In the genomic region with DNA sequence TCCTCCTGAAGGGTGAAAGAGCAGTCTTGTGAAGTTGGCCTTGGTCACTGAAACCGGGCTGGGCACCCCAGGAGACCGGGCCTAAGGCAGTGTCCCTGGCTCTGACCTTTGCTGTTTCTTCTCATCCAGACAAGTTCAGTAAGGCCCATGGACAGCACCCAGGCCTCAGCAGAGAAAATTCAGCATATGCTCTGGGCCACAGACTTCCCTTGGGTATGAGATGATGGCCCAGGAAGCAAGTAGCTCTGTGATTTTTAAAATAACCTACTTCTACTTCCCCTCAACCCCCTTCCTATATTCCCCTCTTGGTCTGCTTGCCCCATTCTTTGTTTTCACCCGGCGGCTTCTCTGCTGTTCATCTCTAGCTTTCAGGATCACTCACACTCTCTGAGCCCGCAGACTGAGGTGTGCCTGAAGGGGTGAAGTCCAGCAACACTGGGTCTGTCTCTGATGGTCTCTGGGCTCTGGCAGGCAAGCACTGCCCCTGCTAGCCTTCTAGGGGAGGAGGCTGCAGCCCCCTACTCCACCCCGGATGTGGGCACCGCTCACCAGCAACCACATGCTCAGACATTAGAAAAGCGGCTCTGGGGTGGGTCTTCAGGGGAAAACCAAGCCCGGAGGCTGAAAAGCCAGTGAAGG, we compare ENCODE assay signal across 11 cellular contexts. TPM values are rescaled to one million over a fixed set of nuclear protein-coding genes. Genes with fewer than 3 reads are reported as not detected.
DNase-seq lines count a peak whose midpoint lies in the region; ATAC-seq lines count a peak whose summit lies in the region.
"Had no signal": no experiment of that assay in that cellular context is flagged by ENCODE, and none has a peak within 500 bp of the region (broad histone marks: within the 10 kb centered on the region; RNA-seq: fewer than 3 reads in every experiment).

No MANE protein-coding gene starts in this region.

- no peaks in the 10 kb centered on the region for H3K9me3 ChIP-seq in naive thymus-derived CD4-positive, alpha-beta T cell (ENCODE audit: control insufficient read depth in 2 of 3, low read length in 3 of 3)
- H3K9me3 ChIP-seq in mesenchymal stem cell (ENCODE audit: control insufficient read depth, low read length), result no peaks in the 10 kb centered on the region
- H3K9me3 ChIP-seq: thoracic aorta had no signal

- H2BK12ac ChIP-seq in mesenchymal stem cell (ENCODE audit: low read length in 2 of 2), result no peak overlapping the region

- WGBS in mesenchymal stem cell, result 91% methylated on average over 9 of the region's 9 CpGs

- no peak overlapping the region for H3K4me3 Mint-ChIP-seq in activated CD4-positive, alpha-beta T cell treated with anti-CD3 and anti-CD28 coated beads for 36 hours
- no peak overlapping the region for H3K4me3 Mint-ChIP-seq in naive thymus-derived CD4-positive, alpha-beta T cell

- H4K91ac ChIP-seq in mesenchymal stem cell (ENCODE audit: low read length), result no peak overlapping the region

- peaks cover 2% of the 10 kb centered on the region for H3K36me3 Mint-ChIP-seq in activated CD4-positive, alpha-beta T cell treated with anti-CD3 and anti-CD28 coated beads for 36 hours (ENCODE audit: low read depth)
- H3K36me3 Mint-ChIP-seq in naive thymus-derived CD4-positive, alpha-beta T cell, result peaks cover 0 to 4% (median 0%) of the 10 kb centered on the region in 5 donors

- H3K23ac ChIP-seq in mesenchymal stem cell (ENCODE audit: low read length in 2 of 2), result no peak overlapping the region

- H3K18ac ChIP-seq in mesenchymal stem cell (ENCODE audit: low read depth in 1 of 2, low read length in 2 of 2), result no peak overlapping the region

- H2BK5ac ChIP-seq in mesenchymal stem cell (ENCODE audit: low read depth, low read length, poor library complexity, severe bottlenecking), result no peak overlapping the region

- H3K4me1 Mint-ChIP-seq in activated CD4-positive, alpha-beta T cell treated with anti-CD3 and anti-CD28 coated beads for 36 hours, result peaks cover 42% of the 10 kb centered on the region
- peaks cover 8 to 34% (median 15%) of the 10 kb centered on the region in 7 donors for H3K4me1 Mint-ChIP-seq in naive thymus-derived CD4-positive, alpha-beta T cell

- no peak overlapping the region for H3K4me2 ChIP-seq in mesenchymal stem cell (ENCODE audit: low read length, poor library complexity, severe bottlenecking)

- no peak overlapping the region for H2AK5ac ChIP-seq in mesenchymal stem cell (ENCODE audit: low read length, severe bottlenecking)

- ATAC-seq in activated CD4-positive, alpha-beta T cell treated with anti-CD3 and anti-CD28 coated beads for 36 hours, result peak; percentile 61
- peak; percentile 55 for ATAC-seq in GM21390 (IDR thresholded peaks at IDR 0.05; ENCODE audit: unreplicated experiment)
- ATAC-seq in HG03439 (IDR thresholded peaks at IDR 0.05; ENCODE audit: unreplicated experiment), result peak; percentile 54
- ATAC-seq in naive thymus-derived CD4-positive, alpha-beta T cell, result peak; percentile 28

- no peaks in the 10 kb centered on the region for H3K27me3 ChIP-seq in naive thymus-derived CD4-positive, alpha-beta T cell (ENCODE audit: control insufficient read depth in 2 of 2, insufficient read depth in 2 of 2, low read length in 2 of 2)
- H3K27me3 ChIP-seq in mesenchymal stem cell (ENCODE audit: control insufficient read depth in 1 of 2, insufficient read depth in 1 of 2, low read length in 2 of 2), result peaks cover 8 to 61% of the 10 kb centered on the region in 2 experiments

- H2BK15ac ChIP-seq in mesenchymal stem cell (ENCODE audit: low read depth, poor library complexity, severe bottlenecking), result no peak overlapping the region

- H3K4me1 ChIP-seq in naive thymus-derived CD4-positive, alpha-beta T cell (ENCODE audit: control insufficient read depth in 2 of 2, insufficient read depth in 2 of 2, low read length in 2 of 2), result peaks cover 7 to 31% of the 10 kb centered on the region in 2 donors
- H3K4me1 ChIP-seq in mesenchymal stem cell (ENCODE audit: control insufficient read depth, insufficient read depth, low read depth, low read length), result peaks cover 9% of the 10 kb centered on the region

- no peak overlapping the region for H3K4ac ChIP-seq in mesenchymal stem cell (ENCODE audit: low read depth in 1 of 2, low read length in 2 of 2)

- no peak overlapping the region for H3K9ac ChIP-seq in mesenchymal stem cell (ENCODE audit: low read length)

- no peaks in the 10 kb centered on the region for H3K9me3 Mint-ChIP-seq in activated CD4-positive, alpha-beta T cell treated with anti-CD3 and anti-CD28 coated beads for 36 hours (ENCODE audit: low read depth)
- H3K9me3 Mint-ChIP-seq in naive thymus-derived CD4-positive, alpha-beta T cell, result no peaks in the 10 kb centered on the region

- H3K27ac Mint-ChIP-seq in activated CD4-positive, alpha-beta T cell treated with anti-CD3 and anti-CD28 coated beads for 36 hours, result no peak overlapping the region
- H3K27ac Mint-ChIP-seq in naive thymus-derived CD4-positive, alpha-beta T cell, result peak overlapping the region in 2 of 9 donors; percentile 28

- H4K8ac ChIP-seq in mesenchymal stem cell (ENCODE audit: low read length), result no peak overlapping the region

- intact Hi-C loops in activated CD4-positive, alpha-beta T cell treated with anti-CD3 and anti-CD28 coated beads for 36 hours (cut with DNase I, micrococcal nuclease), result loop anchor here in 1 of 2 experiments (1.0 to 5.0 kb wide), 2 partner anchors 8 to 37 kb away; no protein-coding TSS in a partner anchor
- intact Hi-C loops in naive thymus-derived CD4-positive, alpha-beta T cell (cut with micrococcal nuclease), result no loop called here

- DNase-seq in activated CD4-positive, alpha-beta T cell treated with anti-CD3 and anti-CD28 coated beads for 36 hours, result peak; percentile 58
- no peak for DNase-seq in activated CD4-positive, alpha-beta T cell treated with anti-CD3 and anti-CD28 coated beads, Interleukin-2, amount 50 U/mL, for 1 hour
- no peak for DNase-seq in naive thymus-derived CD4-positive, alpha-beta T cell
- DNase-seq in mesenchymal stem cell (no peak), NCI-H2196 (lab: John Stamatoyannopoulos, UW; ENCODE audit: unreplicated experiment) (no peak), DMS 273 (lab: John Stamatoyannopoulos, UW; ENCODE audit: unreplicated experiment) (no peak)
- DNase-seq: SHP77 had no signal

- CTCF ChIA-PET in activated CD4-positive, alpha-beta T cell treated with anti-CD3 and anti-CD28 coated beads for 36 hours (lab: Charles Lee), result interaction anchor here (0.8 to 1.1 kb wide), 2 partner anchors 11 to 110 kb away, joined by 3 to 5 read pairs; no protein-coding TSS in a partner anchor
- CTCF ChIA-PET in naive thymus-derived CD4-positive, alpha-beta T cell (lab: Charles Lee), result no interaction called here

- no peak overlapping the region for H3K14ac ChIP-seq in mesenchymal stem cell (ENCODE audit: low read length in 2 of 2)

- H3K27ac ChIP-seq in naive thymus-derived CD4-positive, alpha-beta T cell (ENCODE audit: low read depth, low read length), result no peak overlapping the region
- no peak overlapping the region for H3K27ac ChIP-seq in mesenchymal stem cell (ENCODE audit: low read length, poor library complexity, severe bottlenecking)
- H3K27ac ChIP-seq: thoracic aorta had no signal

- H3K36me3 ChIP-seq in naive thymus-derived CD4-positive, alpha-beta T cell (ENCODE audit: control insufficient read depth in 2 of 3, insufficient read depth in 3 of 3, low read length in 3 of 3), result no peaks in the 10 kb centered on the region
- H3K36me3 ChIP-seq in mesenchymal stem cell (ENCODE audit: control insufficient read depth in 1 of 2, insufficient read depth in 2 of 2, low read depth in 1 of 2, low read length in 2 of 2), result peaks cover 8% of the 10 kb centered on the region in 2 experiments
- H3K36me3 ChIP-seq: thoracic aorta had no signal

- no peaks in the 10 kb centered on the region for H3K79me1 ChIP-seq in mesenchymal stem cell (replicated peaks; ENCODE audit: low read length, poor library complexity, severe bottlenecking)

- H3K27me3 Mint-ChIP-seq in activated CD4-positive, alpha-beta T cell treated with anti-CD3 and anti-CD28 coated beads for 36 hours, result peaks cover 52% of the 10 kb centered on the region
- peaks cover 22 to 57% (median 25%) of the 10 kb centered on the region in 5 donors for H3K27me3 Mint-ChIP-seq in naive thymus-derived CD4-positive, alpha-beta T cell

- no peak overlapping the region for H2BK120ac ChIP-seq in mesenchymal stem cell (ENCODE audit: low read depth, low read length)

- POLR2A ChIA-PET in activated CD4-positive, alpha-beta T cell treated with anti-CD3 and anti-CD28 coated beads for 36 hours (lab: Charles Lee), result no interaction called here
- POLR2A ChIA-PET in naive thymus-derived CD4-positive, alpha-beta T cell (lab: Charles Lee), result no interaction called here

- H2AFZ ChIP-seq in mesenchymal stem cell (ENCODE audit: low read depth, low read length), result no peak overlapping the region

- H3K4me3 ChIP-seq in naive thymus-derived CD4-positive, alpha-beta T cell (ENCODE audit: low read length), result no peak overlapping the region
- H3K4me3 ChIP-seq in mesenchymal stem cell (ENCODE audit: insufficient read depth in 1 of 2, low read depth in 1 of 2, low read length in 2 of 2), result no peak overlapping the region
- H3K4me3 ChIP-seq: thoracic aorta had no signal

RNA-seq across cellular contexts. Expression of gene GPR25, which starts 2.9 kb away (rescaled TPM):
- not detected for total RNA-seq in activated CD4-positive, alpha-beta T cell treated with anti-CD3 and anti-CD28 coated beads for 36 hours
- 1 to 10 TPM in 2 of 5 experiments, under 1 TPM in 2, not detected in 1; 0.48 to 1.3 (median 0.95) TPM for total RNA-seq in naive thymus-derived CD4-positive, alpha-beta T cell
- 1 to 10 TPM in 1 of 2 donors, under 1 TPM in 1; 0.66 to 1.8 TPM for polyA plus RNA-seq in naive thymus-derived CD4-positive, alpha-beta T cell
- polyA plus RNA-seq in mesenchymal stem cell (2013, experiment 1 of 2), result not detected
- polyA plus RNA-seq in mesenchymal stem cell (2013, experiment 2 of 2), result not detected
- total RNA-seq: thoracic aorta had no signal
- polyA plus RNA-seq: AG04450 had no signal

RNA-seq across cellular contexts. Expression of gene INAVA, which starts 24.8 kb away (rescaled TPM):
- not detected for total RNA-seq in activated CD4-positive, alpha-beta T cell treated with anti-CD3 and anti-CD28 coated beads for 36 hours
- total RNA-seq in naive thymus-derived CD4-positive, alpha-beta T cell, result under 1 TPM in 1 of 5 experiments, not detected in 4; 0.51 TPM
- polyA plus RNA-seq in naive thymus-derived CD4-positive, alpha-beta T cell, result not detected
- 0.64 TPM for polyA plus RNA-seq in mesenchymal stem cell (2013, experiment 1 of 2)
- 0.45 TPM for polyA plus RNA-seq in mesenchymal stem cell (2013, experiment 2 of 2)
